1 cellular context compared by ENCODE assay signal in genomic region chr17:46940692-46941404, GRCh38.
TF ChIP-seq lines count a peak whose summit lies in the region.

No MANE protein-coding gene starts in this region.

TF ChIP-seq in HepG2, 621 proteins besides CTCF, POLR2A, EP300 and RAD21 (continued from another document and continues in another):
- TF ChIP-seq MTA3 (CRISPR knock-in tag; IDR thresholded peaks at IDR 0.05) (no peak), FOXO1 (CRISPR knock-in tag; IDR thresholded peaks at IDR 0.05) (0 out of 2 replicates have a peak, but pooled peaks have one; percentile 19), ZNF589 (CRISPR knock-in tag; conservative IDR thresholded peaks at IDR 0.05) (no peak), ZNF343 (CRISPR knock-in tag; IDR thresholded peaks at IDR 0.05) (no peak), ZNF20 (CRISPR knock-in tag; IDR thresholded peaks at IDR 0.05) (no peak), CSRNP1 (CRISPR knock-in tag; IDR thresholded peaks at IDR 0.05) (no peak), PLSCR1 (CRISPR knock-in tag; IDR thresholded peaks at IDR 0.05; ENCODE audit: borderline replicate concordance) (no peak), SMYD3 (CRISPR knock-in tag; IDR thresholded peaks at IDR 0.05) (no peak), GMEB2 (CRISPR knock-in tag; IDR thresholded peaks at IDR 0.05; ENCODE audit: low read depth) (no peak), HDAC1 (CRISPR knock-in tag; IDR thresholded peaks at IDR 0.05) (no peak), NFATC3 (CRISPR knock-in tag; IDR thresholded peaks at IDR 0.05) (no peak), SALL2 (CRISPR knock-in tag; IDR thresholded peaks at IDR 0.05) (peak; percentile 59; the same call in 1 of the 2 replicates), ZNF687 (CRISPR knock-in tag; IDR thresholded peaks at IDR 0.05) (peak; percentile 45), PCBP2 (optimal IDR thresholded peaks at IDR 0.05; ENCODE audit: low read depth, low read length, poor library complexity, severe bottlenecking) (no peak), MZF1 (CRISPR knock-in tag; IDR thresholded peaks at IDR 0.05; ENCODE audit: borderline replicate concordance) (no peak), HNRNPUL1 (IDR thresholded peaks at IDR 0.05; ENCODE audit: low read depth, low read length) (no peak), RBM22 (optimal IDR thresholded peaks at IDR 0.05; ENCODE audit: low read length) (peak; percentile 86), CBFB (CRISPR knock-in tag; IDR thresholded peaks at IDR 0.05) (peak; percentile 45; the same call in 1 of the 2 replicates), ASH2L (IDR thresholded peaks at IDR 0.05; ENCODE audit: insufficient read length, low read depth, low read length) (no peak), MXD4 (CRISPR knock-in tag; IDR thresholded peaks at IDR 0.05) (0 out of 2 replicates have a peak, but pooled peaks have one; percentile 64), PAX8 (CRISPR knock-in tag; IDR thresholded peaks at IDR 0.05; ENCODE audit: borderline replicate concordance) (no peak), KLF6 (CRISPR knock-in tag; IDR thresholded peaks at IDR 0.05) (no peak), PITX1 (CRISPR knock-in tag; IDR thresholded peaks at IDR 0.05) (no peak), ZBTB38 (CRISPR knock-in tag; IDR thresholded peaks at IDR 0.05) (0 out of 2 replicates have a peak, but pooled peaks have one; percentile 34), ZNF577 (CRISPR knock-in tag; IDR thresholded peaks at IDR 0.05; ENCODE audit: borderline replicate concordance, low read depth) (no peak), NR2F1 (CRISPR knock-in tag; IDR thresholded peaks at IDR 0.05) (peak in 1 of 2 experiments; percentile 60; a peak in 2 of 4 replicates), ZNF276 (CRISPR knock-in tag; IDR thresholded peaks at IDR 0.05; ENCODE audit: low read depth) (no peak), RFXAP (CRISPR knock-in tag; IDR thresholded peaks at IDR 0.05; ENCODE audit: borderline replicate concordance) (no peak), ZNF547 (CRISPR knock-in tag; IDR thresholded peaks at IDR 0.05) (no peak), TBX2 (CRISPR knock-in tag; IDR thresholded peaks at IDR 0.05; ENCODE audit: borderline replicate concordance) (peak; percentile 64; the same call in 1 of the 2 replicates), ZIK1 (CRISPR knock-in tag; IDR thresholded peaks at IDR 0.05; ENCODE audit: borderline replicate concordance, low read depth) (peak; percentile 47; the same call in 1 of the 2 replicates), ZNF503 (CRISPR knock-in tag; IDR thresholded peaks at IDR 0.05) (no peak), ZNF614 (CRISPR knock-in tag; IDR thresholded peaks at IDR 0.05; ENCODE audit: borderline replicate concordance) (peak; percentile 65; the same call in 1 of the 2 replicates), PHF5A (CRISPR knock-in tag; IDR thresholded peaks at IDR 0.05; ENCODE audit: low read depth, unreplicated experiment) (peak; percentile 82), SP4 (CRISPR knock-in tag; IDR thresholded peaks at IDR 0.05) (no peak), ZNF232 (CRISPR knock-in tag; IDR thresholded peaks at IDR 0.05; ENCODE audit: borderline replicate concordance) (peak; percentile 63; the same call in 1 of the 2 replicates), HNRNPLL (IDR thresholded peaks at IDR 0.05; ENCODE audit: low read depth, low read length, poor library complexity, severe bottlenecking) (no peak), CHCHD3 (CRISPR knock-in tag; IDR thresholded peaks at IDR 0.05) (no peak), CENPT (CRISPR knock-in tag; IDR thresholded peaks at IDR 0.05; ENCODE audit: low read depth) (no peak), SRSF9 (IDR thresholded peaks at IDR 0.05; ENCODE audit: borderline replicate concordance, insufficient read depth, low read depth, low read length, poor library complexity, severe bottlenecking) (no peak), SOX5 (CRISPR knock-in tag; IDR thresholded peaks at IDR 0.05; ENCODE audit: borderline replicate concordance) (peak; percentile 63), PHF20 (CRISPR knock-in tag; IDR thresholded peaks at IDR 0.05) (no peak), MEIS2 (CRISPR knock-in tag; IDR thresholded peaks at IDR 0.05) (0 out of 2 replicates have a peak, but pooled peaks have one; percentile 40), ZNF383 (CRISPR knock-in tag; IDR thresholded peaks at IDR 0.05; ENCODE audit: borderline replicate concordance) (no peak), ZFP36L2 (CRISPR knock-in tag; IDR thresholded peaks at IDR 0.05) (no peak), SCMH1 (CRISPR knock-in tag; IDR thresholded peaks at IDR 0.05; ENCODE audit: borderline replicate concordance) (no peak), ZFP82 (CRISPR knock-in tag; IDR thresholded peaks at IDR 0.05; ENCODE audit: borderline replicate concordance) (no peak), KDM3A (CRISPR knock-in tag; IDR thresholded peaks at IDR 0.05; ENCODE audit: low read depth) (peak; percentile 81), HNF4A (CRISPR knock-in tag; IDR thresholded peaks at IDR 0.05) (peak; percentile 60), ZBTB37 (CRISPR knock-in tag; IDR thresholded peaks at IDR 0.05) (no peak), UBTF (CRISPR knock-in tag; IDR thresholded peaks at IDR 0.05) (no peak), BATF2 (CRISPR knock-in tag; IDR thresholded peaks at IDR 0.05) (no peak), TCF7L2 (IDR thresholded peaks at IDR 0.05; ENCODE audit: low read depth, low read length) (no peak)
